Comparison of ENCODE assay signal across 8 cellular contexts in the genomic region with DNA sequence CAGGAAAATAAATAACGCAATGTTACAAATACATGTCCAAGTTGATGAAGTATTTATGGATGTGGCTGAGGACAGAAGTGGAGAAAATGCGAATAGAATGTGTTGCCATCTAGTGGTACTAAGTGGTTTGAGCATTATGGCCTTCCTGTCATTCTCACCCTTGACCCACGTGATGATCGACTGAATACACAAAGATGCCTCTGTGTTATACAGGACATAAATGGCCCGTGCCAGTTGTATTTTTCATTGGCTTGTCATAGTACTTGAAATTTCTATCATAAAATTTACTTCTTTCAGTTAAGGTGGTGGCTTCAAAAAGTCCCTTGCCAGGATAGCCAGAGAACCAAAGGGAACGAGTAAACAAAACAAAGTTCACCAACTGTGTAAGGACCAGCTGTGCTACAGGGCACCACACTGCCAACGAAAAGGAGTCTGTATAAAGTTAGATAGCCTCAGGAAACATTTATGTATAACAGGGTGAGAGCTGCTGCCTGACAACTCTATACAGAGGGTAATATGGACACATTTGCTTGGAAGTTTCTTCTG.
DNase-seq lines count a peak whose midpoint lies in the region; ATAC-seq and TF ChIP-seq lines count a peak whose summit lies in the region.

No MANE protein-coding gene starts in this region.

- DNase-seq in COR-L47 (lab: John Stamatoyannopoulos, UW) (peak; percentile 82), NCI-H2171 (lab: John Stamatoyannopoulos, UW) (peak; percentile 13), cardiac muscle cell (ENCODE audit: low read depth in 1 of 2, low spot score in 1 of 2) (peak; percentile 53 to 82), renal cortical epithelial cell (ENCODE audit: low read depth) (peak; percentile 60)
- DNase-seq in activated naive CD8-positive, alpha-beta T cell treated with anti-CD3 and anti-CD28 coated beads, Interleukin-2, amount 10 ng/mL, durations not matched to agents 7 days and 5 days, result no peak
- DNase-seq in activated effector memory CD4-positive, alpha-beta T cell treated with anti-CD3 and anti-CD28 coated beads, Interleukin-2, amount 50 U/mL, for 16 hours, result no peak

- no peaks in the 10 kb centered on the region for H3K9me3 ChIP-seq in cardiac muscle cell (ENCODE audit: low read depth)

- no peaks in the 10 kb centered on the region for H3K36me3 ChIP-seq in cardiac muscle cell

- peak; percentile 95 for ATAC-seq in GM19023 (IDR thresholded peaks at IDR 0.05; ENCODE audit: unreplicated experiment)
- ATAC-seq in HG03095 (IDR thresholded peaks at IDR 0.05; ENCODE audit: unreplicated experiment), result peak; percentile 97
- peak; percentile 93 for ATAC-seq in activated naive CD8-positive, alpha-beta T cell treated with anti-CD3 and anti-CD28 coated beads, Interleukin-2, amount 10 ng/mL, durations not matched to agents 7 days and 5 days (ENCODE audit: low read depth)

- no peaks in the 10 kb centered on the region for H3K27me3 Mint-ChIP-seq in activated naive CD8-positive, alpha-beta T cell treated with anti-CD3 and anti-CD28 coated beads, Interleukin-2, amount 10 ng/mL, durations not matched to agents 7 days and 5 days

- TF ChIP-seq CTCF in cardiac muscle cell (IDR thresholded peaks at IDR 0.05; ENCODE audit: low read depth, low read length), result peak; percentile 79

- H3K4me3 Mint-ChIP-seq in activated naive CD8-positive, alpha-beta T cell treated with anti-CD3 and anti-CD28 coated beads, Interleukin-2, amount 10 ng/mL, durations not matched to agents 7 days and 5 days, result no peak overlapping the region

- H3K27me3 ChIP-seq in cardiac muscle cell, result no peaks in the 10 kb centered on the region

- no peak overlapping the region for H3K27ac ChIP-seq in cardiac muscle cell

- POLR2A ChIA-PET in activated naive CD8-positive, alpha-beta T cell treated with anti-CD3 and anti-CD28 coated beads, Interleukin-2, amount 10 ng/mL, durations not matched to agents 7 days and 5 days (lab: Charles Lee), result interaction anchor here (2.3 kb wide), 1 partner anchor 184 kb away, joined by 5 read pairs; a partner anchor contains a TSS

- peaks cover 17% of the 10 kb centered on the region for H3K4me1 ChIP-seq in cardiac muscle cell (ENCODE audit: low read depth)

- H3K27ac Mint-ChIP-seq in activated naive CD8-positive, alpha-beta T cell treated with anti-CD3 and anti-CD28 coated beads, Interleukin-2, amount 10 ng/mL, durations not matched to agents 7 days and 5 days, result no peak overlapping the region

- peaks cover 9% of the 10 kb centered on the region for H3K4me1 Mint-ChIP-seq in activated naive CD8-positive, alpha-beta T cell treated with anti-CD3 and anti-CD28 coated beads, Interleukin-2, amount 10 ng/mL, durations not matched to agents 7 days and 5 days

- no peaks in the 10 kb centered on the region for H3K9me3 Mint-ChIP-seq in activated naive CD8-positive, alpha-beta T cell treated with anti-CD3 and anti-CD28 coated beads, Interleukin-2, amount 10 ng/mL, durations not matched to agents 7 days and 5 days

- H3K36me3 Mint-ChIP-seq in activated naive CD8-positive, alpha-beta T cell treated with anti-CD3 and anti-CD28 coated beads, Interleukin-2, amount 10 ng/mL, durations not matched to agents 7 days and 5 days, result no peaks in the 10 kb centered on the region

- H3K4me3 ChIP-seq in cardiac muscle cell, result no peak overlapping the region

Comparison
In these comparisons a context has a peak if more than half of its experiments do, and no peak if none do; other contexts are left out.
1. DNase-seq: peak in COR-L47 (single experiment), NCI-H2171 (single experiment), cardiac muscle cell (2 of 2) and renal cortical epithelial cell (single experiment); none in activated naive CD8-positive, alpha-beta T cell treated with anti-CD3 and anti-CD28 coated beads, Interleukin-2, amount 10 ng/mL, durations not matched to agents 7 days and 5 days (single experiment) and activated effector memory CD4-positive, alpha-beta T cell treated with anti-CD3 and anti-CD28 coated beads, Interleukin-2, amount 50 U/mL, for 16 hours (single experiment).
2. Peak in every context shown above with its lines, with median percentiles within 50 percentile points of each other: ATAC-seq.